1 cellular context compared by ENCODE assay signal in the genomic region with DNA sequence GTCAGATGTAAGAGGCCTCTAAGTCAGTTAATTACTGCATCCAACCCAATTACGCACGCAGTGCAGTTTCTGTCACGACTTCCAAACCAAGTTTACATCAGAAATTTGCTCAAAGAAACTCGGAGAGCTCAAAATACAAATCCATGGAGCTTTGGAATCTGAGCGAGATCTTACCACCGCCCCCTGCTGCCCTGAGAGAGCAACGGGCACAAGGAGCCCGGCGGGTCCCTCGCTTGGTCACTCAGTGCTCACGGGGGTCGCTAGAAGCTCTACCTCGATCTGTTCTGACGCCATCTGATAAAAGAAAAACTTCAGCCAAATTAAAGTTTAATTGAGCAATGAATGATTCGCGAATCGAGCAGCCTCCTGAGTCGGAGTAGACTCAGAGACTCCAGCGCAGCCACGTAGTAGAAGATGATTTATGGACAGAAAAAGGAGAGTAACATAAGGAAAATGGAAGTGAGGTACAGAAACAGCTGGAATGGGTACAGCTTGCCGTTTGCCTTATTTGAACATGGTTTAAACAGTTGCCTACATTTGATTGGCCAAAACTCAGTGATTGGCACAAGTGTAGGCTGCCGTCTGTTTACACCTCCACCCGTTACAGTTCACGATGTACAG.
TF ChIP-seq lines count a peak whose summit lies in the region.

No MANE protein-coding gene starts in this region.

TF ChIP-seq in K562, 482 proteins besides CTCF, POLR2A, EP300 and RAD21 (continued from another document):
- TF ChIP-seq, protein P1, sequence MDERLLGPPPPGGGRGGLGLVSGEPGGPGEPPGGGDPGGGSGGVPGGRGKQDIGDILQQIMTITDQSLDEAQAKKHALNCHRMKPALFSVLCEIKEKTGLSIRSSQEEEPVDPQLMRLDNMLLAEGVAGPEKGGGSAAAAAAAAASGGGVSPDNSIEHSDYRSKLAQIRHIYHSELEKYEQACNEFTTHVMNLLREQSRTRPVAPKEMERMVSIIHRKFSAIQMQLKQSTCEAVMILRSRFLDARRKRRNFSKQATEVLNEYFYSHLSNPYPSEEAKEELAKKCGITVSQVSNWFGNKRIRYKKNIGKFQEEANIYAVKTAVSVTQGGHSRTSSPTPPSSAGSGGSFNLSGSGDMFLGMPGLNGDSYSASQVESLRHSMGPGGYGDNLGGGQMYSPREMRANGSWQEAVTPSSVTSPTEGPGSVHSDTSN (CRISPR knock-in tag; IDR thresholded peaks at IDR 0.05; ENCODE audit: low read depth): no peak
- TF ChIP-seq, protein P1 (tag; conservative IDR thresholded peaks at IDR 0.05; ENCODE audit: low read depth): peak; percentile 59; the same call in 1 of the 2 replicates
